19 cellular contexts compared by ENCODE assay signal in genomic region chr22:35526333-35526979, GRCh38. TPM values are rescaled to one million over a fixed set of nuclear protein-coding genes. Genes with fewer than 3 reads are reported as not detected.
DNase-seq lines count a peak whose midpoint lies in the region; ATAC-seq, FAIRE-seq and TF ChIP-seq lines count a peak whose summit lies in the region.
"Had no signal": no experiment of that assay in that cellular context is flagged by ENCODE, and none has a peak within 500 bp of the region (broad histone marks: within the 10 kb centered on the region; RNA-seq: fewer than 3 reads in every experiment).

No MANE protein-coding gene starts in this region.

- intact Hi-C loops in heart right ventricle (cut with DNase I) (loop anchor here in 1 of 10 donors (5.0 kb wide), 1 partner anchor 51 kb away; no protein-coding TSS in a partner anchor), GM12878 (cut with micrococcal nuclease; ENCODE audit: unreplicated experiment) (no loop called here), psoas muscle (cut with DNase I) (loop anchor here in 1 of 2 donors (5.0 kb wide), 1 partner anchor 131 kb away; no protein-coding TSS in a partner anchor), lower lobe of right lung (cut with DNase I) (no loop called here), OCI-LY7 (cut with micrococcal nuclease; ENCODE audit: unreplicated experiment) (no loop called here)

- no peaks in the 10 kb centered on the region for H4K20me1 ChIP-seq in GM12878 (ENCODE audit: control insufficient read depth, insufficient read depth)
- no peaks in the 10 kb centered on the region for H4K20me1 ChIP-seq in OCI-LY7 (ENCODE audit: insufficient read depth, low read length)

- SMC1A ChIA-PET in GM12878 (lab: Charles Lee; ENCODE audit: uncharacterized antibody, unreplicated experiment) = no interaction called here

- no peak for FAIRE-seq in GM12878 (lab: Jason Lieb, UNC)
- FAIRE-seq: GM19239 had no signal

- POLR2A ChIA-PET in GM12878 (lab: Charles Lee) = no interaction called here
- POLR2A ChIA-PET in OCI-LY7 (lab: Charles Lee) = no interaction called here

- RAD21 ChIA-PET in GM12878 (lab: Charles Lee; ENCODE audit: unreplicated experiment) = no interaction called here

- TF ChIP-seq RAD21 in GM12878 (IDR thresholded peaks at IDR 0.05; ENCODE audit: insufficient read depth, low read depth, low read length) = no peak

- H3K4me3 ChIP-seq in heart right ventricle (no peak overlapping the region), right atrium auricular region (no peak overlapping the region), GM12878 (no peak overlapping the region), psoas muscle (no peak overlapping the region), lower lobe of right lung (no peak overlapping the region), OCI-LY7 (ENCODE audit: low read depth, low read length, poor library complexity, severe bottlenecking) (no peak overlapping the region)
- H3K4me3 ChIP-seq: HAP-1 had no signal

- ATAC-seq in heart right ventricle (peak in 5 of 8 donors; percentile 8 to 65 (median 28)), GM12878 (no peak), psoas muscle (peak in 1 of 4 donors; percentile 44), lower lobe of right lung (no peak)

- no peaks in the 10 kb centered on the region for H3K9me2 ChIP-seq in OCI-LY7 (ENCODE audit: insufficient read depth, low read length)

- H3K9me3 ChIP-seq in heart right ventricle (peaks cover 0 to 12% (median 0%) of the 10 kb centered on the region in 11 donors), right atrium auricular region (peaks cover 0 to 8% of the 10 kb centered on the region in 2 donors), GM12878 (replicated peaks; ENCODE audit: control insufficient read depth, insufficient read depth, low read length) (no peaks in the 10 kb centered on the region; the same call in 2 of the 3 replicates), psoas muscle (peaks cover 3% of the 10 kb centered on the region), lower lobe of right lung (peaks cover 6% of the 10 kb centered on the region), OCI-LY7 (ENCODE audit: low read length) (no peaks in the 10 kb centered on the region)
- H3K9me3 ChIP-seq: HAP-1 had no signal

- TF ChIP-seq POLR2A in GM12878 (IDR thresholded peaks at IDR 0.05; ENCODE audit: low read depth, low read length) = no peak

- CTCF ChIA-PET in GM12878 (lab: Yijun Ruan, JAX) (no interaction called here), OCI-LY7 (lab: Charles Lee; ENCODE audit: unreplicated experiment) (no interaction called here)

- H3K36me3 ChIP-seq in heart right ventricle (no peaks in the 10 kb centered on the region), right atrium auricular region (no peaks in the 10 kb centered on the region), GM12878 (ENCODE audit: control insufficient read depth in 2 of 2, insufficient read depth in 2 of 2, low read length in 1 of 2) (no peaks in the 10 kb centered on the region), psoas muscle (ENCODE audit: insufficient read depth in 1 of 2, low read depth in 1 of 2) (no peaks in the 10 kb centered on the region), lower lobe of right lung (no peaks in the 10 kb centered on the region), OCI-LY7 (ENCODE audit: insufficient read depth, low read length) (no peaks in the 10 kb centered on the region)
- H3K36me3 ChIP-seq: HAP-1 had no signal

- no peak for TF ChIP-seq EP300 in GM12878 (IDR thresholded peaks at IDR 0.05; ENCODE audit: borderline replicate concordance in 1 of 2, control insufficient read depth in 1 of 2, low read depth in 2 of 2, low read length in 2 of 2)

- H3K79me2 ChIP-seq in GM12878 (ENCODE audit: control insufficient read depth, insufficient read depth, low read length) (no peaks in the 10 kb centered on the region), OCI-LY7 (ENCODE audit: insufficient read depth, low read depth, low read length) (no peaks in the 10 kb centered on the region)

- TF ChIP-seq CTCF in heart right ventricle (IDR thresholded peaks at IDR 0.05) = no peak
- TF ChIP-seq CTCF in right atrium auricular region (IDR thresholded peaks at IDR 0.05) = no peak
- TF ChIP-seq CTCF in GM12878 (IDR thresholded peaks at IDR 0.05 in 2 of 3, conservative IDR thresholded peaks at IDR 0.05 in 1 of 3; ENCODE audit: control insufficient read depth in 2 of 3, extremely low read depth in 1 of 3, insufficient read depth in 1 of 3, low read depth in 3 of 3, low read length in 3 of 3) = no peak
- no peak for TF ChIP-seq CTCF in psoas muscle (IDR thresholded peaks at IDR 0.05)
- no peak for TF ChIP-seq CTCF in lower lobe of right lung (IDR thresholded peaks at IDR 0.05)
- no peak for TF ChIP-seq CTCF in OCI-LY7 (conservative IDR thresholded peaks at IDR 0.05; ENCODE audit: low read length)

- H3K4me2 ChIP-seq in GM12878 (ENCODE audit: control insufficient read depth, insufficient read depth) (no peak overlapping the region), OCI-LY7 (ENCODE audit: low read length) (no peak overlapping the region)

- H3K9ac ChIP-seq in GM12878 (ENCODE audit: control insufficient read depth, insufficient read depth, low read length) = no peak overlapping the region

- H3K27ac ChIP-seq in heart right ventricle (peak overlapping the region in 4 of 10 donors; percentile 8 to 60 (median 48)), right atrium auricular region (no peak overlapping the region), GM12878 (ENCODE audit: control insufficient read depth, insufficient read depth) (no peak overlapping the region), psoas muscle (peak overlapping the region; percentile 8), lower lobe of right lung (no peak overlapping the region), OCI-LY7 (ENCODE audit: low read depth, low read length, poor library complexity, severe bottlenecking) (no peak overlapping the region)
- H3K27ac ChIP-seq: C4-2B had no signal

- no peak overlapping the region for H2AFZ ChIP-seq in GM12878 (ENCODE audit: control insufficient read depth, low read depth, low read length)
- no peak overlapping the region for H2AFZ ChIP-seq in OCI-LY7 (ENCODE audit: low read length)

- DNase-seq in heart right ventricle (peak in 1 of 2 donors; percentile 31), right atrium auricular region (ENCODE audit: low spot score) (no peak), GM12878 (ENCODE audit: low read depth, low spot score) (no peak), psoas muscle (no peak), SK-N-DZ (ENCODE audit: low spot score) (no peak), DMS53 (lab: John Stamatoyannopoulos, UW) (no peak), lower lobe of right lung (no peak), OCI-LY7 (ENCODE audit: low spot score) (no peak)
- DNase-seq: 8988T, NCI-H1105, NCI-H1694, NCI-H526, OCI-M1, RPMI8226, SIG-M5 had no signal

- H3K27me3 ChIP-seq in heart right ventricle = peaks cover 0 to 13% (median 3%) of the 10 kb centered on the region in 7 donors
- no peaks in the 10 kb centered on the region for H3K27me3 ChIP-seq in right atrium auricular region
- H3K27me3 ChIP-seq in GM12878 (replicated peaks in 1 of 2; ENCODE audit: control insufficient read depth in 2 of 2, insufficient read depth in 2 of 2, low read length in 1 of 2) = no peaks in the 10 kb centered on the region; a peak in 3 of 4 replicates
- H3K27me3 ChIP-seq in psoas muscle (ENCODE audit: insufficient read depth in 3 of 3, low read length in 2 of 3) = no peaks in the 10 kb centered on the region
- no peaks in the 10 kb centered on the region for H3K27me3 ChIP-seq in lower lobe of right lung (ENCODE audit: low read depth)

- no TSS peak for BruUV-seq in GM12878 (replicated peaks; lab: Mats Ljungman, UMichigan)
- BruUV-seq in OCI-LY7 (replicated peaks; lab: Mats Ljungman, UMichigan) = no TSS peak

- in situ Hi-C loops in GM12878 (cut with MboI) = no loop called here

- H3K4me1 ChIP-seq in heart right ventricle (peaks cover 0 to 13% (median 0%) of the 10 kb centered on the region in 9 donors), right atrium auricular region (peaks cover 0 to 7% of the 10 kb centered on the region in 2 donors), GM12878 (ENCODE audit: control insufficient read depth, insufficient read depth, low read length) (no peaks in the 10 kb centered on the region), psoas muscle (no peaks in the 10 kb centered on the region), lower lobe of right lung (peaks cover 6% of the 10 kb centered on the region), OCI-LY7 (ENCODE audit: insufficient read depth, low read length, poor library complexity, severe bottlenecking) (no peaks in the 10 kb centered on the region)

- WGBS in heart right ventricle, 2 donors = 73 to 75% methylated on average over 12 of the region's 12 CpGs
- 48% methylated on average over 10 of the region's 12 CpGs for WGBS in GM12878 (ENCODE audit: insufficient coverage, insufficient replicate concordance, low lambda C conversion rate, missing lambda C conversion rate)
- WGBS in psoas muscle, 3 donors = 61 to 80% (median 77%) methylated on average over 12 of the region's 12 CpGs

TF ChIP-seq in GM12878, 131 proteins besides CTCF, POLR2A, EP300 and RAD21 (continues in another document):
- no peak for TF ChIP-seq EGR1 (IDR thresholded peaks at IDR 0.05; ENCODE audit: borderline replicate concordance in 1 of 2, low read depth in 2 of 2, low read length in 2 of 2)

RNA-seq across cellular contexts. Expression of gene RASD2, which starts 14.2 kb away (rescaled TPM):
- 1 to 10 TPM; 1.4 to 9.9 (median 3.6) TPM for total RNA-seq in heart right ventricle
- polyA plus RNA-seq in heart right ventricle = 1 to 10 TPM; 3.1 to 5.1 TPM
- 1 to 10 TPM in 1 of 2 donors, under 1 TPM in 1; 0.94 to 3.1 TPM for total RNA-seq in right atrium auricular region
- total RNA-seq in GM12878 (2013; cell fraction: nucleolus; rRNA removed) = not detected in 2 replicates
- total RNA-seq in GM12878 (2014; rRNA removed) = not detected in 2 replicates
- total RNA-seq in GM12878 (2014; rRNA removed; fragmentation: Illumina TruSeq; extraction: Trizol) = not detected in 2 replicates
- not detected in 2 replicates for total RNA-seq in GM12878 (2021)
- polyA plus RNA-seq in GM12878 (2011; ENCODE audit: low read depth) = not detected
- 0.03 TPM in 1 of 2 replicates, not detected in the other for polyA plus RNA-seq in GM12878 (2011; rRNA removed)
- not detected in 2 replicates for polyA plus RNA-seq in GM12878 (2011; cell fraction: cytosol; rRNA removed)
- 0.03 TPM in 2 replicates for polyA plus RNA-seq in GM12878 (2011; cell fraction: nucleus; rRNA removed)
- polyA plus RNA-seq in GM12878 (2012) = 0.04 TPM in 1 of 2 replicates, not detected in the other
- not detected in 2 replicates for polyA plus RNA-seq in GM12878 (2014; fragmentation: Illumina TruSeq; extraction: Trizol)
- not detected for polyA plus RNA-seq in GM12878 (2014; fragmentation: Nextera tagmentation; extraction: Ambion mirVana)
- not detected in 2 replicates for polyA plus RNA-seq in GM12878 (2014; rRNA removed)
- not detected for polyA plus RNA-seq in GM12878 (2016; fragmentation: Nextera tagmentation; extraction: Ambion mirVana)
- polyA minus RNA-seq in GM12878 (2011; rRNA and poly(A)+ RNA removed) = not detected in 2 replicates
- not detected in 2 replicates for polyA minus RNA-seq in GM12878 (2011; cell fraction: cytosol; rRNA and poly(A)+ RNA removed)
- polyA minus RNA-seq in GM12878 (2011; cell fraction: nucleus; rRNA and poly(A)+ RNA removed) = not detected in 2 replicates
- 1 to 10 TPM; 3.5 to 6.1 (median 3.7) TPM for total RNA-seq in psoas muscle
- polyA plus RNA-seq in psoas muscle = 1 to 10 TPM; 2.0 to 2.1 (median 2.1) TPM
- polyA plus RNA-seq in SK-N-DZ (2014; cell fraction: cytosol; rRNA removed) = not detected in 2 replicates
- polyA plus RNA-seq in SK-N-DZ (2014; cell fraction: nucleus; rRNA removed) = not detected in 2 replicates
- total RNA-seq in lower lobe of right lung = 3.6 TPM
- 0.19 TPM in 1 of 2 replicates, not detected in the other for total RNA-seq in OCI-LY7 (2014; rRNA removed; shearing (Covaris generic))
- 0.11 TPM in 1 of 2 replicates, not detected in the other for total RNA-seq in OCI-LY7 (2022)
- total RNA-seq: MCF 10A had no signal

Comparison
In these comparisons a context has a peak if more than half of its experiments do, and no peak if none do; other contexts are left out.
1. ATAC-seq: peak in heart right ventricle (5 of 8); none in GM12878 (single experiment) and lower lobe of right lung (0 of 2).